In the genomic region with DNA sequence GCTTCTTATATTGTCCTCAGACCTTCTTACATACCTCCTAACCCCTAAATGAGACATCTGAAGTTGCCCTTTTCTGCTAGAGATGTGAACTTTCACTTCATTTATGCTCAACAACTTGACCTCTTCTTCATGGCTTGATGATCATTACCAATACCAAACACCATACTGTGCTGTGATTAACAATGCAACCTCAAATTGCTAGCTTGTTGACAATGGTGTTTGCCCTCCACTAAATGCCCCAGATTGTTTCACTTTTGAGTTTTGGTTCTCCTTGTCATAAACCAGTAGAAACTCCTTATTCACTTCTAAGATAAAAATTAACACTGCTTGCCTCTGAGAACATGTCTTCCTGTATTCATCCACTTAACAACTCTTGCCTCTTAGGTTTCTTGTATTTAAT, we compare ENCODE assay signal across 9 cellular contexts. TPM values are rescaled to one million over a fixed set of nuclear protein-coding genes. Genes with fewer than 3 reads are reported as not detected.
DNase-seq lines count a peak whose midpoint lies in the region; ATAC-seq and TF ChIP-seq lines count a peak whose summit lies in the region.
"Had no signal": no experiment of that assay in that cellular context is flagged by ENCODE, and none has a peak within 500 bp of the region (broad histone marks: within the 10 kb centered on the region; RNA-seq: fewer than 3 reads in every experiment).

No MANE protein-coding gene starts in this region.

- H4K20me1 ChIP-seq in BLaER1 (peaks cover 99% of the 10 kb centered on the region), OCI-LY7 (ENCODE audit: insufficient read depth, low read length) (peaks cover 51% of the 10 kb centered on the region)

- ATAC-seq in GM19023 (IDR thresholded peaks at IDR 0.05; ENCODE audit: unreplicated experiment) = peak; percentile 45
- ATAC-seq in HG02870 (IDR thresholded peaks at IDR 0.05; ENCODE audit: unreplicated experiment) = peak; percentile 52

- DNase-seq in OCI-LY7 (ENCODE audit: low spot score) = peak; percentile 25
- no peak for DNase-seq in nephron progenitor cell
- DNase-seq in ascending aorta (ENCODE audit: low spot score in 2 of 2) = no peak
- no peak for DNase-seq in nucleus accumbens (lab: John Stamatoyannopoulos, UW)
- DNase-seq in GM19240 (ENCODE audit: insufficient read length, low spot score) = no peak

- peak overlapping the region; percentile 95 for H3K4me2 ChIP-seq in BLaER1
- peak overlapping the region; percentile 80 for H3K4me2 ChIP-seq in OCI-LY7 (ENCODE audit: low read length)

- H3K9me3 Mint-ChIP-seq in nephron progenitor cell = no peaks in the 10 kb centered on the region

- peaks cover 91% of the 10 kb centered on the region for H3K79me2 ChIP-seq in OCI-LY7 (ENCODE audit: insufficient read depth, low read depth, low read length)

- H3K27ac ChIP-seq in BLaER1 (no peak overlapping the region), OCI-LY7 (ENCODE audit: low read depth, low read length, poor library complexity, severe bottlenecking) (peak overlapping the region; percentile 69), ascending aorta (no peak overlapping the region)
- H3K27ac ChIP-seq: epithelial cell of prostate had no signal

- no peak overlapping the region for H3K4me3 ChIP-seq in BLaER1
- H3K4me3 ChIP-seq in OCI-LY7 (ENCODE audit: low read depth, low read length, poor library complexity, severe bottlenecking) = peak overlapping the region; percentile 38
- H3K4me3 ChIP-seq in ascending aorta = no peak overlapping the region

- intact Hi-C loops in OCI-LY7 (cut with micrococcal nuclease; ENCODE audit: unreplicated experiment) (loop anchor here (5.0 to 10.0 kb wide), 3 partner anchors 107 to 324 kb away; no protein-coding TSS in a partner anchor), ascending aorta (cut with DNase I) (no loop called here)

- H3K36me3 Mint-ChIP-seq in nephron progenitor cell (ENCODE audit: low read depth) = no peaks in the 10 kb centered on the region

- H3K9me2 ChIP-seq in OCI-LY7 (ENCODE audit: insufficient read depth, low read length) = no peaks in the 10 kb centered on the region

- no peak overlapping the region for H3K9ac ChIP-seq in BLaER1

- H2AFZ ChIP-seq in OCI-LY7 (ENCODE audit: low read length) = no peak overlapping the region

- no peak for TF ChIP-seq CTCF in OCI-LY7 (conservative IDR thresholded peaks at IDR 0.05; ENCODE audit: low read length)
- TF ChIP-seq CTCF in nephron progenitor cell (IDR thresholded peaks at IDR 0.05) = no peak
- no peak for TF ChIP-seq CTCF in ascending aorta (IDR thresholded peaks at IDR 0.05)

- H3K4me1 ChIP-seq in BLaER1 (peaks cover 79% of the 10 kb centered on the region), OCI-LY7 (ENCODE audit: insufficient read depth, low read length, poor library complexity, severe bottlenecking) (peaks cover 92% of the 10 kb centered on the region), ascending aorta (peaks cover 3 to 16% of the 10 kb centered on the region in 2 donors)

- CTCF ChIA-PET in OCI-LY7 (lab: Charles Lee; ENCODE audit: unreplicated experiment) = interaction anchor here (1.2 kb wide), 1 partner anchor 96 kb away, joined by 3 read pairs; no protein-coding TSS in a partner anchor

- H3K9me3 ChIP-seq in BLaER1 = no peaks in the 10 kb centered on the region
- no peaks in the 10 kb centered on the region for H3K9me3 ChIP-seq in OCI-LY7 (ENCODE audit: low read length)
- H3K9me3 ChIP-seq in ascending aorta = no peaks in the 10 kb centered on the region

- H3K36me3 ChIP-seq in BLaER1 (no peaks in the 10 kb centered on the region), OCI-LY7 (ENCODE audit: insufficient read depth, low read length) (no peaks in the 10 kb centered on the region), ascending aorta (no peaks in the 10 kb centered on the region)

- H3K27ac Mint-ChIP-seq in nephron progenitor cell = no peak overlapping the region

- POLR2A ChIA-PET in OCI-LY7 (lab: Charles Lee) = interaction anchor here (0.8 to 4.2 kb wide), 9 partner anchors 8 to 96 kb away, joined by 3 to 21 read pairs (median 3); no protein-coding TSS in a partner anchor

- BruUV-seq in OCI-LY7 (replicated peaks; lab: Mats Ljungman, UMichigan) = no TSS peak

- no peak overlapping the region for H3K4me3 Mint-ChIP-seq in nephron progenitor cell

- peaks cover 20% of the 10 kb centered on the region for H3K27me3 Mint-ChIP-seq in nephron progenitor cell (ENCODE audit: low read depth, poor library complexity)

- H3K27me3 ChIP-seq in BLaER1 (no peaks in the 10 kb centered on the region), ascending aorta (no peaks in the 10 kb centered on the region)

- H3K4me1 Mint-ChIP-seq in nephron progenitor cell = peaks cover 26% of the 10 kb centered on the region

RNA-seq across cellular contexts. Expression of a gene that starts 5.6 kb away (rescaled TPM):
- 66.9 and 72.6 TPM in 2 replicates for total RNA-seq in OCI-LY7 (2014; rRNA removed; shearing (Covaris generic))
- 86.8 and 106 TPM in 2 replicates for total RNA-seq in OCI-LY7 (2022)
- total RNA-seq in ascending aorta = 53.5 TPM
